1 cellular context compared by ENCODE assay signal in genomic region chr5:132459031-132459982, GRCh38.
A peak's percentile ranks its signal among the peaks of the same experiment; 100 is the strongest.
TF ChIP-seq lines count a peak whose summit lies in the region.

No MANE protein-coding gene starts in this region.

TF ChIP-seq in K562, 482 proteins besides CTCF, POLR2A, EP300 and RAD21 (continued from another document and continues in another):
- TF ChIP-seq RERE (CRISPR knock-in tag; IDR thresholded peaks at IDR 0.05; ENCODE audit: borderline replicate concordance) (no peak), RBM17 (IDR thresholded peaks at IDR 0.05; ENCODE audit: borderline replicate concordance, low read depth, low read length) (no peak), MNT (conservative IDR thresholded peaks at IDR 0.05) (peak; percentile 53 to 71; a peak in 3 of 4 replicates), RBFOX2 (IDR thresholded peaks at IDR 0.05; ENCODE audit: low read depth, low read length) (peak; percentile 76), SNIP1 (IDR thresholded peaks at IDR 0.05; ENCODE audit: low read depth) (no peak), DIDO1 (tag; IDR thresholded peaks at IDR 0.05; ENCODE audit: low read depth) (peak; percentile 61), ZNF239 (CRISPR knock-in tag; IDR thresholded peaks at IDR 0.05) (no peak; the same call in 1 of the 2 replicates), ZC3H4 (CRISPR knock-in tag; IDR thresholded peaks at IDR 0.05; ENCODE audit: borderline replicate concordance) (no peak; the same call in 1 of the 2 replicates), NR4A1 (CRISPR knock-in tag; IDR thresholded peaks at IDR 0.05) (no peak), NR4A1 (tag; IDR thresholded peaks at IDR 0.05) (peak; percentile 97), XRCC4 (IDR thresholded peaks at IDR 0.05; ENCODE audit: extremely low read depth, insufficient read depth, insufficient read length) (no peak), FOXA1 (IDR thresholded peaks at IDR 0.05; ENCODE audit: borderline replicate concordance) (no peak), ZNF76 (CRISPR knock-in tag; IDR thresholded peaks at IDR 0.05; ENCODE audit: borderline replicate concordance) (peak; percentile 91; the same call in 1 of the 2 replicates), SRSF1 (IDR thresholded peaks at IDR 0.05; ENCODE audit: low read depth, low read length) (no peak), MTA3 (IDR thresholded peaks at IDR 0.05; ENCODE audit: borderline replicate concordance) (peak; percentile 82; the same call in 1 of the 2 replicates), MCM2 (IDR thresholded peaks at IDR 0.05; ENCODE audit: low read depth) (no peak), ZNF24 (IDR thresholded peaks at IDR 0.05) (no peak), KAT7 (CRISPR knock-in tag; IDR thresholded peaks at IDR 0.05; ENCODE audit: borderline replicate concordance) (no peak), ZNF347 (CRISPR knock-in tag; IDR thresholded peaks at IDR 0.05; ENCODE audit: low read depth) (no peak), THAP7 (CRISPR knock-in tag; IDR thresholded peaks at IDR 0.05) (no peak), ZSCAN32 (CRISPR knock-in tag; IDR thresholded peaks at IDR 0.05) (peak; percentile 99), ZNF232 (CRISPR knock-in tag; IDR thresholded peaks at IDR 0.05) (no peak), ZNF175 (CRISPR knock-in tag; IDR thresholded peaks at IDR 0.05; ENCODE audit: low read depth) (peak; percentile 97), KDM1A (IDR thresholded peaks at IDR 0.05) (no peak), ZNF277 (CRISPR knock-in tag; IDR thresholded peaks at IDR 0.05; ENCODE audit: borderline replicate concordance) (no peak), TEAD1 (CRISPR knock-in tag; IDR thresholded peaks at IDR 0.05) (peak; percentile 47 to 83; a peak in 3 of 4 replicates), BCLAF1 (IDR thresholded peaks at IDR 0.05; ENCODE audit: borderline replicate concordance in 1 of 2, control insufficient read depth in 1 of 2, low read depth in 2 of 2, low read length in 1 of 2) (no peak), GABPB2 (CRISPR knock-in tag; conservative IDR thresholded peaks at IDR 0.05) (no peak), ZNF449 (CRISPR knock-in tag; IDR thresholded peaks at IDR 0.05) (0 out of 2 replicates have a peak, but pooled peaks have one; percentile 53), NR3C1 (CRISPR knock-in tag; IDR thresholded peaks at IDR 0.05) (no peak), TOE1 (IDR thresholded peaks at IDR 0.05; ENCODE audit: borderline replicate concordance) (no peak), TOE1 (CRISPR knock-in tag; IDR thresholded peaks at IDR 0.05; ENCODE audit: borderline replicate concordance, low read depth) (0 out of 2 replicates have a peak, but pooled peaks have one; percentile 48), RREB1 (CRISPR knock-in tag; IDR thresholded peaks at IDR 0.05) (peak; percentile 71; the same call in 1 of the 2 replicates), ADNP (tag; IDR thresholded peaks at IDR 0.05) (no peak), SMARCC2 (IDR thresholded peaks at IDR 0.05; ENCODE audit: low read depth) (no peak), BRF1 (IDR thresholded peaks at IDR 0.05; ENCODE audit: borderline replicate concordance, extremely low read depth, insufficient read length) (no peak), ZNF12 (CRISPR knock-in tag; IDR thresholded peaks at IDR 0.05) (no peak), PHF8 (IDR thresholded peaks at IDR 0.05; ENCODE audit: borderline replicate concordance, low read length) (no peak), NONO (IDR thresholded peaks at IDR 0.05; ENCODE audit: low read depth in 2 of 2, low read length in 1 of 2) (no peak)
